ENCODE assay signal across 8 cellular contexts in the genomic region with DNA sequence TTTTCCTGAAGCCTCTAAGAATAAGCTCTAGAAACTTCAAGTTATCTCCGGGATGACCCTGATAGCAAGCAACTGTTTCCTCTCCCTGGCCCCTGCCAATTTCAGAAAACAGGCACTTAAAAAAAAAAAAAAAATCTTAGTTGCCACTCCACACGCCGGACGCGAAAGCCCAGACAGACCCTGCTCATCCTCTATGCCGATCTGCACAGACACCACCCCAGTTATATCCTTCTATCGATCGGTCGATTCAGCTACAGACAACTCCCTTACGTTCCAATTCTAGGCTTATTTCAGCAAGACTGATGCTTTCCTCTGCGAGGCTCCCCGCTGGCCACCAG. TPM values are rescaled to one million over a fixed set of nuclear protein-coding genes. Genes with fewer than 3 reads are reported as not detected.
DNase-seq lines count a peak whose midpoint lies in the region; ATAC-seq and TF ChIP-seq lines count a peak whose summit lies in the region.

No MANE protein-coding gene starts in this region.

- H3K4me3 ChIP-seq in A673 (ENCODE audit: low read depth, low read length, poor library complexity, severe bottlenecking) (peak overlapping the region; percentile 77), mononuclear cell (ENCODE audit: low read length) (peak overlapping the region; percentile 97)

- CTCF ChIA-PET in A673 (lab: Charles Lee), result no interaction called here

- no peak for TF ChIP-seq CTCF in A673 (conservative IDR thresholded peaks at IDR 0.05; ENCODE audit: low read depth, low read length)

- DNase-seq in A673 (ENCODE audit: low spot score), result no peak
- DNase-seq in stimulated activated naive CD4-positive, alpha-beta T cell treated with Interleukin-2 at 50 U/mL for 16 hours (lab: John Stamatoyannopoulos, UW), result no peak
- DNase-seq in stimulated activated CD8-positive, alpha-beta memory T cell treated with anti-CD3 and anti-CD28 coated beads, Interleukin-4, amount 100 ng/mL, for 48 hours, result no peak

- ATAC-seq in HG02884 (IDR thresholded peaks at IDR 0.05; ENCODE audit: unreplicated experiment), result peak; percentile 4
- ATAC-seq in GM19351 (IDR thresholded peaks at IDR 0.05; ENCODE audit: unreplicated experiment), result no peak
- ATAC-seq in HG03439 (IDR thresholded peaks at IDR 0.05; ENCODE audit: unreplicated experiment), result no peak

- H3K27me3 ChIP-seq in A673 (replicated peaks; ENCODE audit: insufficient read depth, low read depth, low read length, poor library complexity) (no peaks in the 10 kb centered on the region), mononuclear cell (ENCODE audit: insufficient read depth, low read length) (no peaks in the 10 kb centered on the region)

- peak overlapping the region; percentile 95 for H3K27ac ChIP-seq in A673 (ENCODE audit: low read depth, low read length, poor library complexity, severe bottlenecking)
- peak overlapping the region; percentile 80 for H3K27ac ChIP-seq in cingulate gyrus (ENCODE audit: low read depth, low read length)

- POLR2A ChIA-PET in A673 (lab: Charles Lee; ENCODE audit: low non-redundant PET), result no interaction called here

- intact Hi-C loops in A673 (cut with micrococcal nuclease; ENCODE audit: unreplicated experiment), result loop anchor here (2.0 kb wide), 1 partner anchor 13 kb away; no protein-coding TSS in a partner anchor

- peaks cover 7% of the 10 kb centered on the region for H3K4me1 ChIP-seq in A673 (ENCODE audit: insufficient read depth, low read length, poor library complexity, severe bottlenecking)
- peaks cover 25% of the 10 kb centered on the region for H3K4me1 ChIP-seq in mononuclear cell (ENCODE audit: insufficient read depth, low read length)

- H3K36me3 ChIP-seq in A673 (ENCODE audit: insufficient read depth, low read length, poor library complexity, severe bottlenecking), result peaks cover 26% of the 10 kb centered on the region

- H3K9me3 ChIP-seq in A673 (ENCODE audit: low read depth, low read length, poor library complexity, severe bottlenecking) (no peaks in the 10 kb centered on the region), mononuclear cell (ENCODE audit: low read depth, low read length) (no peaks in the 10 kb centered on the region)

- BruUV-seq in A673 (replicated peaks; lab: Mats Ljungman, UMichigan), result no TSS peak

RNA-seq across cellular contexts. Expression of gene ANP32E, which starts 1.6 kb away (rescaled TPM):
- total RNA-seq in A673 (2021) (141 and 153 TPM in 2 replicates), mononuclear cell (38.8 TPM)

RNA-seq across cellular contexts. Expression of gene CA14, which starts 23.3 kb away (rescaled TPM):
- 2.0 and 2.2 TPM in 2 replicates for total RNA-seq in A673 (2021)
- total RNA-seq in mononuclear cell, result not detected

RNA-seq across cellular contexts. Expression of gene APH1A, which starts 34.5 kb away (rescaled TPM):
- total RNA-seq in A673 (2021) (136 and 144 TPM in 2 replicates), mononuclear cell (122 TPM)

RNA-seq across cellular contexts. Expression of gene C1orf54, which starts 38.3 kb away (rescaled TPM):
- total RNA-seq in A673 (2021) (9.2 and 11.3 TPM in 2 replicates), mononuclear cell (13.9 TPM)

RNA-seq across cellular contexts. Expression of gene CIART, which starts 48.1 kb away (rescaled TPM):
- total RNA-seq in A673 (2021), result 3.5 and 4.9 TPM in 2 replicates
- total RNA-seq in mononuclear cell, result 1.2 TPM
